ENCODE assay signal across 11 cellular contexts in genomic region chr18:59022167-59022945, GRCh38.
A peak's percentile ranks its signal among the peaks of the same experiment; 100 is the strongest.
DNase-seq lines count a peak whose midpoint lies in the region; ATAC-seq and TF ChIP-seq lines count a peak whose summit lies in the region.
"Had no signal": no experiment of that assay in that cellular context is flagged by ENCODE, and none has a peak within 500 bp of the region (broad histone marks: within the 10 kb centered on the region; RNA-seq: fewer than 3 reads in every experiment).

No MANE protein-coding gene starts in this region.

- H4K20me1 ChIP-seq in SK-N-SH (ENCODE audit: insufficient read depth): no peaks in the 10 kb centered on the region

- H3K27ac Mint-ChIP-seq in activated CD8-positive, alpha-beta T cell treated with anti-CD3 and anti-CD28 coated beads for 36 hours: no peak overlapping the region
- H3K27ac Mint-ChIP-seq: activated T-helper 17 cell treated with anti-CD3 and anti-CD28 coated beads, Interleukin-2, amount 50 U/mL, for 72 hours had no signal

- 22% methylated on average over 10 of the region's 10 CpGs for WGBS in SK-N-SH (ENCODE audit: low lambda C conversion rate)
- WGBS in psoas muscle, 3 donors: 35 to 55% (median 47%) methylated on average over 10 of the region's 10 CpGs

- H3K27me3 ChIP-seq in SK-N-SH (ENCODE audit: insufficient read depth) (no peaks in the 10 kb centered on the region), psoas muscle (ENCODE audit: insufficient read depth in 3 of 3, low read length in 2 of 3) (no peaks in the 10 kb centered on the region)

- H3K9me2 ChIP-seq in SK-N-SH: no peaks in the 10 kb centered on the region

- no peaks in the 10 kb centered on the region for H3K4me1 Mint-ChIP-seq in activated CD8-positive, alpha-beta T cell treated with anti-CD3 and anti-CD28 coated beads for 36 hours (ENCODE audit: low read depth)
- H3K4me1 Mint-ChIP-seq: activated T-helper 17 cell treated with anti-CD3 and anti-CD28 coated beads, Interleukin-2, amount 50 U/mL, for 72 hours had no signal

- no peaks in the 10 kb centered on the region for H3K9me3 ChIP-seq in SK-N-SH
- no peaks in the 10 kb centered on the region for H3K9me3 ChIP-seq in psoas muscle

- peak overlapping the region; percentile 39; the same call in 1 of the 2 replicates for H3K4me2 ChIP-seq in SK-N-SH

- H3K4me3 ChIP-seq in SK-N-SH (ENCODE audit: low read depth in 2 of 2, low read length in 1 of 2): no peak overlapping the region
- no peak overlapping the region for H3K4me3 ChIP-seq in psoas muscle

- H3K36me3 ChIP-seq in SK-N-SH (replicated peaks in 1 of 2; ENCODE audit: control insufficient read depth in 1 of 2, insufficient read depth in 2 of 2, low read length in 1 of 2) (no peaks in the 10 kb centered on the region), psoas muscle (ENCODE audit: insufficient read depth in 1 of 2, low read depth in 1 of 2) (no peaks in the 10 kb centered on the region)

- no peak overlapping the region for H3K4me3 Mint-ChIP-seq in activated CD8-positive, alpha-beta T cell treated with anti-CD3 and anti-CD28 coated beads for 36 hours
- H3K4me3 Mint-ChIP-seq: activated T-helper 17 cell treated with anti-CD3 and anti-CD28 coated beads, Interleukin-2, amount 50 U/mL, for 72 hours; neural crest cell had no signal

- peaks cover 4% of the 10 kb centered on the region for H3F3A ChIP-seq in SK-N-SH (replicated peaks; ENCODE audit: insufficient read depth)

- ATAC-seq in psoas muscle (peak in 1 of 4 donors; percentile 5), HG03442 (IDR thresholded peaks at IDR 0.05; ENCODE audit: unreplicated experiment) (no peak)
- no peak for ATAC-seq in activated CD8-positive, alpha-beta T cell treated with anti-CD3 and anti-CD28 coated beads for 36 hours

- POLR2A ChIA-PET in SK-N-SH (lab: Yijun Ruan, JAX): interaction anchor here (1.1 kb wide), 1 partner anchor 158 kb away, joined by 4 read pairs; the partner anchor contains the start of gene ZNF532
- POLR2A ChIA-PET in activated CD8-positive, alpha-beta T cell treated with anti-CD3 and anti-CD28 coated beads for 36 hours (lab: Charles Lee): no interaction called here

- no peak; the same call in none of the 2 replicates for TF ChIP-seq RAD21 in SK-N-SH (IDR thresholded peaks at IDR 0.05; ENCODE audit: low read length)

- H3K27me3 Mint-ChIP-seq in activated CD8-positive, alpha-beta T cell treated with anti-CD3 and anti-CD28 coated beads for 36 hours: peaks cover 7% of the 10 kb centered on the region

- no peaks in the 10 kb centered on the region for H3K36me3 Mint-ChIP-seq in activated CD8-positive, alpha-beta T cell treated with anti-CD3 and anti-CD28 coated beads for 36 hours (ENCODE audit: low read depth)

- peaks cover 8 to 23% of the 10 kb centered on the region in 2 experiments for H3K4me1 ChIP-seq in SK-N-SH (ENCODE audit: control insufficient read depth in 1 of 2, insufficient read depth in 2 of 2, low read depth in 1 of 2, low read length in 1 of 2)
- peaks cover 36% of the 10 kb centered on the region for H3K4me1 ChIP-seq in psoas muscle

- peaks cover 5% of the 10 kb centered on the region for H3K9me3 Mint-ChIP-seq in activated CD8-positive, alpha-beta T cell treated with anti-CD3 and anti-CD28 coated beads for 36 hours

- H3K27ac ChIP-seq in SK-N-SH (ENCODE audit: low read depth in 2 of 2, low read length in 1 of 2) (peak overlapping the region; percentile 49 to 85; a peak in 3 of 4 replicates), psoas muscle (peak overlapping the region; percentile 71)
- H3K27ac ChIP-seq: RWPE1 had no signal

- CTCF ChIA-PET in SK-N-SH (lab: Yijun Ruan, JAX): interaction anchor here (0.9 to 1.2 kb wide), 5 partner anchors 9 to 258 kb away, joined by 4 to 5 read pairs (median 4); no protein-coding TSS in a partner anchor
- CTCF ChIA-PET in activated CD8-positive, alpha-beta T cell treated with anti-CD3 and anti-CD28 coated beads for 36 hours (lab: Charles Lee): no interaction called here

- intact Hi-C loops in psoas muscle (cut with DNase I): no loop called here
- intact Hi-C loops in activated CD8-positive, alpha-beta T cell treated with anti-CD3 and anti-CD28 coated beads for 36 hours (cut with micrococcal nuclease): no loop called here

- H3K9ac ChIP-seq in SK-N-SH: peak overlapping the region; percentile 17; the same call in 1 of the 2 replicates

- TF ChIP-seq EP300 in SK-N-SH (IDR thresholded peaks at IDR 0.05; ENCODE audit: borderline replicate concordance in 1 of 2, low read depth in 1 of 2, low read length in 1 of 2): peak in 1 of 2 experiments; percentile 79; a peak in 2 of 4 replicates

- peak; percentile 89 for DNase-seq in DMS 273 (lab: John Stamatoyannopoulos, UW; ENCODE audit: unreplicated experiment)
- DNase-seq in SK-N-SH: peak; percentile 72
- peak; percentile 49 for DNase-seq in glomerular visceral epithelial cell (ENCODE audit: extremely low spot score)
- DNase-seq in psoas muscle: no peak
- no peak for DNase-seq in NCI-H2196 treated with DMSO at 0.1 percent for 48 hours (lab: John Stamatoyannopoulos, UW; ENCODE audit: unreplicated experiment)
- no peak for DNase-seq in activated CD8-positive, alpha-beta T cell treated with anti-CD3 and anti-CD28 coated beads for 36 hours
- DNase-seq in NK-92 treated with Interleukin-12 subunit alpha and Interleukin-12 subunit beta, amount 100 ng/mL, for 24 hours (lab: John Stamatoyannopoulos, UW): no peak

- peak overlapping the region; percentile 78 for H2AFZ ChIP-seq in SK-N-SH (ENCODE audit: low read depth)

- H3K79me2 ChIP-seq in SK-N-SH (ENCODE audit: insufficient read depth): no peaks in the 10 kb centered on the region

- no peak for TF ChIP-seq CTCF in SK-N-SH (IDR thresholded peaks at IDR 0.05)
- no peak for TF ChIP-seq CTCF in psoas muscle (IDR thresholded peaks at IDR 0.05)
- no peak for TF ChIP-seq CTCF in activated CD8-positive, alpha-beta T cell treated with anti-CD3 and anti-CD28 coated beads for 36 hours (IDR thresholded peaks at IDR 0.05)

TF ChIP-seq in SK-N-SH, 30 proteins besides CTCF, POLR2A, EP300 and RAD21:
- TF ChIP-seq TCF12 (IDR thresholded peaks at IDR 0.05) (peak; percentile 64), POLR2AphosphoS5 (IDR thresholded peaks at IDR 0.05; ENCODE audit: low read depth, low read length) (0 out of 2 replicates have a peak, but pooled peaks have one; percentile 16), REST (IDR thresholded peaks at IDR 0.05; ENCODE audit: low read depth, low read length) (no peak), CHD2 (IDR thresholded peaks at IDR 0.05; ENCODE audit: low read length, partially characterized antibody) (peak; percentile 54), TAF1 (IDR thresholded peaks at IDR 0.05; ENCODE audit: borderline replicate concordance, low read depth, low read length) (no peak), RCOR1 (IDR thresholded peaks at IDR 0.05; ENCODE audit: low read length) (peak; percentile 93)
TF ChIP-seq in SK-N-SH: peak in this region for 4.

Comparison
In these comparisons a context has a peak if more than half of its experiments do, and no peak if none do; other contexts are left out.
1. DNase-seq: peak in DMS 273 (single experiment), SK-N-SH (single experiment) and glomerular visceral epithelial cell (single experiment); none in psoas muscle (0 of 2), NCI-H2196 treated with DMSO at 0.1 percent for 48 hours (single experiment), activated CD8-positive, alpha-beta T cell treated with anti-CD3 and anti-CD28 coated beads for 36 hours (single experiment) and NK-92 treated with Interleukin-12 subunit alpha and Interleukin-12 subunit beta, amount 100 ng/mL, for 24 hours (single experiment).